ENCODE assay signal across 24 cellular contexts in genomic region chr6:167738386-167738785, GRCh38.
"Had no signal": no experiment of that assay in that cellular context is flagged by ENCODE, and none has a peak within 500 bp of the region (broad histone marks: within the 10 kb centered on the region; RNA-seq: fewer than 3 reads in every experiment).

No MANE protein-coding gene starts in this region.

- DNase-seq: kidney glomerular epithelial cell; left cardiac atrium; mesendoderm; naive B cell; natural killer cell; nephron progenitor cell; ovary; stimulated activated CD4-positive, alpha-beta T cell treated with anti-CD3 and anti-CD28 coated beads, Interleukin-4, amount 100 ng/mL, for 24 hours; stimulated activated naive CD4-positive, alpha-beta T cell; substantia nigra; upper lobe of left lung had no signal

- H3K36me3 Mint-ChIP-seq: mesothelial cell of epicardium; natural killer cell; neural progenitor cell; stimulated activated effector memory CD8-positive, alpha-beta T cell treated with anti-CD3 and anti-CD28 coated beads, Interleukin-12 subunit alpha, Interleukin-12 subunit beta, amount 100 ng/mL, for 72 hours had no signal

- H3K27me3 ChIP-seq: hepatocyte, neural progenitor cell, ovary, right atrium auricular region, right lobe of liver, tibial nerve, upper lobe of left lung, vagina had no signal

- H3K4me3 Mint-ChIP-seq: mesothelial cell of epicardium; natural killer cell; nephron progenitor cell; neural progenitor cell; stimulated activated effector memory CD8-positive, alpha-beta T cell treated with anti-CD3 and anti-CD28 coated beads, Interleukin-12 subunit alpha, Interleukin-12 subunit beta, amount 100 ng/mL, for 72 hours; stimulated activated naive CD8-positive, alpha-beta T cell treated with anti-CD3 and anti-CD28 coated beads, Interleukin-15, Interleukin-2, amounts not matched to agents 100 ng/mL and 50 ng/mL, for 24 hours had no signal

- H3K4me3 ChIP-seq: hepatocyte, lung, neural progenitor cell, ovary, right atrium auricular region, right lobe of liver, skin epidermis, tibial nerve, upper lobe of left lung, vagina had no signal

- H3K36me3 ChIP-seq: neural progenitor cell, ovary, right atrium auricular region, right lobe of liver, tibial nerve, upper lobe of left lung, vagina had no signal

- H3K4me1 ChIP-seq: neural progenitor cell had no signal

- H3K4me1 Mint-ChIP-seq: mesothelial cell of epicardium; natural killer cell; stimulated activated effector memory CD8-positive, alpha-beta T cell treated with anti-CD3 and anti-CD28 coated beads, Interleukin-12 subunit alpha, Interleukin-12 subunit beta, amount 100 ng/mL, for 72 hours had no signal

- H3K9me3 Mint-ChIP-seq: mesothelial cell of epicardium; stimulated activated naive CD8-positive, alpha-beta T cell treated with anti-CD3 and anti-CD28 coated beads, Interleukin-15, Interleukin-2, amounts not matched to agents 100 ng/mL and 50 ng/mL, for 24 hours had no signal

- ATAC-seq: left cardiac atrium; left lobe of liver; natural killer cell; right lobe of liver; stimulated activated effector memory CD8-positive, alpha-beta T cell treated with anti-CD3 and anti-CD28 coated beads, Interleukin-12 subunit alpha, Interleukin-12 subunit beta, amount 100 ng/mL, for 72 hours had no signal

- H3K27ac ChIP-seq: hepatocyte, neural progenitor cell, ovary, right atrium auricular region, right lobe of liver, skin epidermis, tibial nerve, upper lobe of left lung, vagina had no signal

- H3K27ac Mint-ChIP-seq: mesothelial cell of epicardium; natural killer cell; nephron progenitor cell; progenitor cell of endocrine pancreas; stimulated activated effector memory CD8-positive, alpha-beta T cell treated with anti-CD3 and anti-CD28 coated beads, Interleukin-12 subunit alpha, Interleukin-12 subunit beta, amount 100 ng/mL, for 72 hours; stimulated activated naive CD8-positive, alpha-beta T cell treated with anti-CD3 and anti-CD28 coated beads, Interleukin-15, Interleukin-2, amounts not matched to agents 100 ng/mL and 50 ng/mL, for 24 hours had no signal

- H3K27me3 Mint-ChIP-seq: progenitor cell of endocrine pancreas had no signal

- H3K9me3 ChIP-seq: ovary, right lobe of liver, upper lobe of left lung, vagina had no signal

- H3K9ac ChIP-seq: neural progenitor cell had no signal
